Comparison of ENCODE assay signal across 28 cellular contexts in genomic region chr4:150818661-150819060, GRCh38.
A peak's percentile ranks its signal among the peaks of the same experiment; 100 is the strongest.
DNase-seq lines count a peak whose midpoint lies in the region; ATAC-seq, FAIRE-seq and TF ChIP-seq lines count a peak whose summit lies in the region.
"Had no signal": no experiment of that assay in that cellular context is flagged by ENCODE, and none has a peak within 500 bp of the region (broad histone marks: within the 10 kb centered on the region; RNA-seq: fewer than 3 reads in every experiment).

No MANE protein-coding gene starts in this region.

- H3K9ac ChIP-seq in astrocyte (ENCODE audit: low read length), result no peak overlapping the region
- H3K9ac ChIP-seq: SK-N-SH had no signal

- peaks cover 5% of the 10 kb centered on the region for H3K4me1 ChIP-seq in astrocyte (ENCODE audit: insufficient read depth, low read length)
- H3K4me1 ChIP-seq: tibial nerve had no signal

- H3K27me3 Mint-ChIP-seq in natural killer cell treated with Interleukin-12 subunit alpha and Interleukin-12 subunit beta and Interleukin-15 and Interleukin-18, amount 100 ng/mL, for 72 hours, result no peaks in the 10 kb centered on the region
- H3K27me3 Mint-ChIP-seq in natural killer cell (ENCODE audit: low read depth in 2 of 2) (no peaks in the 10 kb centered on the region), astrocyte (ENCODE audit: low read depth, unreplicated experiment) (no peaks in the 10 kb centered on the region), endothelial cell (ENCODE audit: unreplicated experiment) (no peaks in the 10 kb centered on the region)
- H3K27me3 Mint-ChIP-seq: activated naive CD8-positive, alpha-beta T cell; brain; CD4-positive, CD25-positive, alpha-beta regulatory T cell; stimulated activated naive CD8-positive, alpha-beta T cell treated with anti-CD3 and anti-CD28 coated beads, Interleukin-15, Interleukin-2, amounts not matched to agents 100 ng/mL and 50 ng/mL, for 24 hours had no signal

- FAIRE-seq in astrocyte (lab: Jason Lieb, UNC), result no peak
- FAIRE-seq: HTR-8/SVneo had no signal

- no peaks in the 10 kb centered on the region for H3K9me3 Mint-ChIP-seq in natural killer cell treated with Interleukin-12 subunit alpha and Interleukin-12 subunit beta and Interleukin-15 and Interleukin-18, amount 100 ng/mL, for 72 hours
- no peaks in the 10 kb centered on the region for H3K9me3 Mint-ChIP-seq in natural killer cell
- H3K9me3 Mint-ChIP-seq in astrocyte (ENCODE audit: unreplicated experiment), result no peaks in the 10 kb centered on the region
- H3K9me3 Mint-ChIP-seq in endothelial cell (ENCODE audit: unreplicated experiment), result no peaks in the 10 kb centered on the region
- H3K9me3 Mint-ChIP-seq: T-helper 2 cell treated with Interferon-gamma antibody and Interleukin-4, amounts not matched to agents 5 μg/mL and 100 μg/mL, for 36 hours; WTC11 had no signal

- H3K27ac Mint-ChIP-seq in natural killer cell treated with Interleukin-12 subunit alpha and Interleukin-12 subunit beta and Interleukin-15 and Interleukin-18, amount 100 ng/mL, for 72 hours, result peak overlapping the region; percentile 66 to 76
- H3K27ac Mint-ChIP-seq in natural killer cell, result peak overlapping the region in 1 of 2 donors; percentile 45
- H3K27ac Mint-ChIP-seq in astrocyte (ENCODE audit: unreplicated experiment), result no peak overlapping the region
- H3K27ac Mint-ChIP-seq in endothelial cell (ENCODE audit: unreplicated experiment), result no peak overlapping the region
- H3K27ac Mint-ChIP-seq: activated naive CD8-positive, alpha-beta T cell; stimulated activated naive CD8-positive, alpha-beta T cell treated with anti-CD3 and anti-CD28 coated beads, Interleukin-15, Interleukin-2, amounts not matched to agents 100 ng/mL and 50 ng/mL, for 24 hours; T-helper 2 cell treated with Interferon-gamma antibody and Interleukin-4, amounts not matched to agents 5 μg/mL and 100 μg/mL, for 36 hours; WTC11 had no signal

- no peaks in the 10 kb centered on the region for H3K27me3 ChIP-seq in astrocyte (ENCODE audit: insufficient read depth, low read length)
- H3K27me3 ChIP-seq: tibial nerve had no signal

- peaks cover 15 to 27% of the 10 kb centered on the region in 2 donors for H3K4me1 Mint-ChIP-seq in natural killer cell treated with Interleukin-12 subunit alpha and Interleukin-12 subunit beta and Interleukin-15 and Interleukin-18, amount 100 ng/mL, for 72 hours (ENCODE audit: low read depth in 2 of 2)
- peaks cover 18% of the 10 kb centered on the region in 2 donors for H3K4me1 Mint-ChIP-seq in natural killer cell
- H3K4me1 Mint-ChIP-seq in astrocyte (ENCODE audit: low read depth, unreplicated experiment), result peaks cover 3% of the 10 kb centered on the region
- no peaks in the 10 kb centered on the region for H3K4me1 Mint-ChIP-seq in endothelial cell (ENCODE audit: unreplicated experiment)

- no peak for DNase-seq in natural killer cell treated with Interleukin-12 subunit alpha and Interleukin-12 subunit beta and Interleukin-15 and Interleukin-18, amount 100 ng/mL, for 72 hours (ENCODE audit: low spot score)
- DNase-seq in natural killer cell, result no peak
- peak; percentile 54 for DNase-seq in astrocyte (ENCODE audit: low read depth)
- peak; percentile 41 for DNase-seq in fibroblast of the aortic adventitia (ENCODE audit: low read depth)
- DNase-seq in NK-92 treated with Interleukin-12 subunit alpha and Interleukin-12 subunit beta, amount 100 ng/mL, for 24 hours (lab: John Stamatoyannopoulos, UW), result no peak
- no peak for DNase-seq in endothelial cell (ENCODE audit: low spot score)
- DNase-seq: CD4-positive, CD25-positive, alpha-beta regulatory T cell; DMS 273 treated with DMSO at 0.1 percent for 48 hours; GDM1; glutamatergic neuron; Karpas-422; left ventricle myocardium inferior; NCI-H1105; NCI-H2081 treated with DMSO at 0.1 percent for 48 hours; NCI-H510A; RPMI8226; SK-N-SH; small intestine; stimulated activated CD4-positive, alpha-beta T cell treated with anti-CD3 and anti-CD28 coated beads, Interleukin-2, amount 100 ng/mL, for 48 hours had no signal

- H3K36me3 Mint-ChIP-seq in natural killer cell treated with Interleukin-12 subunit alpha and Interleukin-12 subunit beta and Interleukin-15 and Interleukin-18, amount 100 ng/mL, for 72 hours, result peaks cover 5% of the 10 kb centered on the region
- H3K36me3 Mint-ChIP-seq in natural killer cell (no peaks in the 10 kb centered on the region), astrocyte (ENCODE audit: low read depth, unreplicated experiment) (no peaks in the 10 kb centered on the region), endothelial cell (ENCODE audit: low read depth, unreplicated experiment) (no peaks in the 10 kb centered on the region)

- H3K4me3 ChIP-seq in astrocyte (ENCODE audit: insufficient read depth, low read depth, low read length), result no peak overlapping the region
- no peak overlapping the region for H3K4me3 ChIP-seq in fibroblast of the aortic adventitia (ENCODE audit: low read depth, low read length)
- H3K4me3 ChIP-seq: left ventricle myocardium inferior, tibial nerve had no signal

- ATAC-seq in natural killer cell treated with Interleukin-12 subunit alpha and Interleukin-12 subunit beta and Interleukin-15 and Interleukin-18, amount 100 ng/mL, for 72 hours, result peak; percentile 80
- no peak for ATAC-seq in natural killer cell
- ATAC-seq in GM18861 (IDR thresholded peaks at IDR 0.05; ENCODE audit: unreplicated experiment), result no peak
- ATAC-seq in GM19023 (IDR thresholded peaks at IDR 0.05; ENCODE audit: unreplicated experiment), result no peak
- ATAC-seq: WTC11 had no signal

- intact Hi-C loops in natural killer cell (cut with micrococcal nuclease), result no loop called here

- H3K36me3 ChIP-seq in astrocyte (ENCODE audit: insufficient read depth, low read length), result no peaks in the 10 kb centered on the region
- H3K36me3 ChIP-seq: left ventricle myocardium inferior had no signal

- no peak overlapping the region for H3K27ac ChIP-seq in astrocyte (ENCODE audit: low read depth, low read length)
- H3K27ac ChIP-seq: left ventricle myocardium inferior, tibial nerve had no signal

- no peaks in the 10 kb centered on the region for H3K79me2 ChIP-seq in astrocyte (ENCODE audit: insufficient read depth, low read length)

- H3K4me3 Mint-ChIP-seq in natural killer cell treated with Interleukin-12 subunit alpha and Interleukin-12 subunit beta and Interleukin-15 and Interleukin-18, amount 100 ng/mL, for 72 hours, result peak overlapping the region; percentile 37
- no peak overlapping the region for H3K4me3 Mint-ChIP-seq in natural killer cell
- no peak overlapping the region for H3K4me3 Mint-ChIP-seq in astrocyte (ENCODE audit: unreplicated experiment)
- no peak overlapping the region for H3K4me3 Mint-ChIP-seq in endothelial cell (ENCODE audit: unreplicated experiment)
- H3K4me3 Mint-ChIP-seq: activated naive CD8-positive, alpha-beta T cell; brain; CD4-positive, CD25-positive, alpha-beta regulatory T cell; stimulated activated naive CD8-positive, alpha-beta T cell treated with anti-CD3 and anti-CD28 coated beads, Interleukin-15, Interleukin-2, amounts not matched to agents 100 ng/mL and 50 ng/mL, for 24 hours; T-helper 2 cell treated with Interferon-gamma antibody and Interleukin-4, amounts not matched to agents 5 μg/mL and 100 μg/mL, for 36 hours; WTC11 had no signal

- no peak overlapping the region for H2AFZ ChIP-seq in astrocyte (ENCODE audit: low read depth, low read length)

- no peaks in the 10 kb centered on the region for H4K20me1 ChIP-seq in astrocyte (ENCODE audit: insufficient read depth, low read length)

- TF ChIP-seq CTCF in natural killer cell (IDR thresholded peaks at IDR 0.05) (no peak), astrocyte (IDR thresholded peaks at IDR 0.05; ENCODE audit: insufficient read depth, low read depth, low read length) (no peak), fibroblast of the aortic adventitia (IDR thresholded peaks at IDR 0.05; ENCODE audit: insufficient read depth, low read length) (no peak), endothelial cell (IDR thresholded peaks at IDR 0.05; ENCODE audit: unreplicated experiment) (no peak)

- H3K4me2 ChIP-seq in astrocyte (ENCODE audit: low read length), result no peak overlapping the region
- H3K4me2 ChIP-seq: SK-N-SH had no signal

- no peaks in the 10 kb centered on the region for H3K9me3 ChIP-seq in astrocyte (ENCODE audit: insufficient read depth, low read depth, low read length)
- H3K9me3 ChIP-seq: left ventricle myocardium inferior, tibial nerve had no signal

Comparison
In these comparisons a context has a peak if more than half of its experiments do, and no peak if none do; other contexts are left out.
1. ATAC-seq: peak in natural killer cell treated with Interleukin-12 subunit alpha and Interleukin-12 subunit beta and Interleukin-15 and Interleukin-18, amount 100 ng/mL, for 72 hours (2 of 2); none in natural killer cell (0 of 3), GM18861 (single experiment) and GM19023 (single experiment).
2. DNase-seq: peak in astrocyte (single experiment) and fibroblast of the aortic adventitia (single experiment); none in natural killer cell treated with Interleukin-12 subunit alpha and Interleukin-12 subunit beta and Interleukin-15 and Interleukin-18, amount 100 ng/mL, for 72 hours (single experiment), natural killer cell (single experiment), NK-92 treated with Interleukin-12 subunit alpha and Interleukin-12 subunit beta, amount 100 ng/mL, for 24 hours (single experiment) and endothelial cell (single experiment).
3. H3K27ac Mint-ChIP-seq: peak in natural killer cell treated with Interleukin-12 subunit alpha and Interleukin-12 subunit beta and Interleukin-15 and Interleukin-18, amount 100 ng/mL, for 72 hours (2 of 2); none in astrocyte (single experiment) and endothelial cell (single experiment).